In genomic region chr1:153967109-153967999, GRCh38 we compare ENCODE assay signal across 8 cellular contexts. TPM values are rescaled to one million over a fixed set of nuclear protein-coding genes. Genes with fewer than 3 reads are reported as not detected.
DNase-seq lines count a peak whose midpoint lies in the region; ATAC-seq and TF ChIP-seq lines count a peak whose summit lies in the region.

CREB3L4 (plus strand) TSS chr1:153967902; CDS start chr1:153968526, 624 bp downstream.

- H3K27ac Mint-ChIP-seq in activated naive CD4-positive, alpha-beta T cell treated with anti-CD3 and anti-CD28 coated beads, Interleukin-2, amount 50 U/mL, for 72 hours = peak within 1 kb of the TSS; percentile 88 to 92

- intact Hi-C loops in tibial artery (cut with DNase I; ENCODE audit: low total_unique reads) = no loop called here

- peaks cover 0 to 2% (median 0%) of the 10 kb centered on the region in 3 donors for H3K36me3 ChIP-seq in tibial artery

- H3K27me3 ChIP-seq in tibial artery = no peaks in the 10 kb centered on the region

- no peaks in the 10 kb centered on the region for H3K9me3 ChIP-seq in tibial artery

- TF ChIP-seq POLR2A in GM10847 (IDR thresholded peaks at IDR 0.05; ENCODE audit: extremely low read depth, insufficient read length) (peak; percentile 69), NB4 (IDR thresholded peaks at IDR 0.05; ENCODE audit: extremely low read depth, insufficient read length) (peak; percentile 64)

- H3K36me3 Mint-ChIP-seq in activated naive CD4-positive, alpha-beta T cell treated with anti-CD3 and anti-CD28 coated beads, Interleukin-2, amount 50 U/mL, for 72 hours = peaks cover 14 to 26% of the 10 kb centered on the region in 2 donors

- DNase-seq in NB4 (ENCODE audit: low read depth) = peak; percentile 99
- DNase-seq in SK-N-DZ (ENCODE audit: low spot score) = peak; percentile 100
- peak; percentile 79 to 88 for DNase-seq in activated naive CD4-positive, alpha-beta T cell treated with anti-CD3 and anti-CD28 coated beads, Interleukin-2, amount 50 U/mL, for 72 hours (ENCODE audit: low spot score in 2 of 2)
- peak; percentile 96 for DNase-seq in glomerular visceral epithelial cell (ENCODE audit: extremely low spot score)
- DNase-seq in omental fat pad (ENCODE audit: low spot score) = peak; percentile 72
- peak; percentile 94 to 96 for DNase-seq in tibial artery

- no peaks in the 10 kb centered on the region for H3K9me3 Mint-ChIP-seq in activated naive CD4-positive, alpha-beta T cell treated with anti-CD3 and anti-CD28 coated beads, Interleukin-2, amount 50 U/mL, for 72 hours

- ATAC-seq in HG02588 (IDR thresholded peaks at IDR 0.05; ENCODE audit: unreplicated experiment) = peak; percentile 62
- ATAC-seq in activated naive CD4-positive, alpha-beta T cell treated with anti-CD3 and anti-CD28 coated beads, Interleukin-2, amount 50 U/mL, for 72 hours = peak; percentile 79 to 86
- peak; percentile 88 for ATAC-seq in omental fat pad (ENCODE audit: low FRiP score)

- TF ChIP-seq CTCF in NB4 (IDR thresholded peaks at IDR 0.05; ENCODE audit: low read depth, low read length) (peak; percentile 16), omental fat pad (IDR thresholded peaks at IDR 0.05) (no peak), tibial artery (IDR thresholded peaks at IDR 0.05) (peak; percentile 17 to 37)

- H3K4me1 ChIP-seq in tibial artery = peaks cover 0 to 50% (median 31%) of the 10 kb centered on the region in 4 donors

- H3K27ac ChIP-seq in tibial artery = peak within 1 kb of the TSS; percentile 78 to 88

- H3K4me3 ChIP-seq in NB4 (ENCODE audit: low read depth, low read length) = peak within 1 kb of the TSS; percentile 94
- peak within 1 kb of the TSS; percentile 62 for H3K4me3 ChIP-seq in tibial artery

RNA-seq across cellular contexts. Expression of gene CREB3L4, which starts in this region (rescaled TPM):
- 138 and 168 TPM in 2 replicates for polyA plus RNA-seq in SK-N-DZ (2014; cell fraction: cytosol; rRNA removed)
- 421 and 425 TPM in 2 replicates for polyA plus RNA-seq in SK-N-DZ (2014; cell fraction: nucleus; rRNA removed)
- total RNA-seq in activated naive CD4-positive, alpha-beta T cell treated with anti-CD3 and anti-CD28 coated beads, Interleukin-2, amount 50 U/mL, for 72 hours = 10 to 100 TPM in 1 of 2 donors, 1 to 10 TPM in 1; 8.9 to 12.0 TPM
- total RNA-seq in omental fat pad = 10 to 100 TPM in 1 of 4 donors, 1 to 10 TPM in 3; 6.1 to 19.1 (median 8.5) TPM

Comparison
In these comparisons a context has a peak if more than half of its experiments do, and no peak if none do; other contexts are left out.
1. Peak in every context shown above with its lines: DNase-seq, ATAC-seq, H3K4me3 ChIP-seq and H3K27ac ChIP-seq.
2. CTCF ChIP-seq: peak in NB4 (single experiment) and tibial artery (2 of 2); none in omental fat pad (0 of 3).